In genomic region chr6:3162067-3162497, GRCh38 we compare ENCODE assay signal across 8 cellular contexts. TPM values are rescaled to one million over a fixed set of nuclear protein-coding genes. Genes with fewer than 3 reads are reported as not detected.
DNase-seq lines count a peak whose midpoint lies in the region; ATAC-seq and TF ChIP-seq lines count a peak whose summit lies in the region.

No MANE protein-coding gene starts in this region.

- H3K9ac ChIP-seq in mammary epithelial cell (ENCODE audit: insufficient read depth, low read length): no peak overlapping the region

- intact Hi-C loops in breast epithelium (cut with DNase I; ENCODE audit: low total_unique reads): no loop called here
- intact Hi-C loops in mammary epithelial cell (cut with micrococcal nuclease): loop anchor here (1.0 to 5.0 kb wide), 2 partner anchors 47 to 325 kb away; no protein-coding TSS in a partner anchor
- intact Hi-C loops in activated CD4-positive, alpha-beta memory T cell treated with anti-CD3 and anti-CD28 coated beads for 36 hours (cut with micrococcal nuclease): loop anchor here (2.0 kb wide), 3 partner anchors 15 to 67 kb away; no protein-coding TSS in a partner anchor
- intact Hi-C loops in upper lobe of right lung (cut with DNase I): no loop called here

- H3K27me3 ChIP-seq in breast epithelium: no peaks in the 10 kb centered on the region
- H3K27me3 ChIP-seq in mammary epithelial cell (ENCODE audit: insufficient read depth, low read length): no peaks in the 10 kb centered on the region
- no peaks in the 10 kb centered on the region for H3K27me3 ChIP-seq in kidney epithelial cell (ENCODE audit: control insufficient read depth, insufficient read depth, low read length)
- H3K27me3 ChIP-seq in upper lobe of right lung: no peaks in the 10 kb centered on the region

- CTCF ChIA-PET in mammary epithelial cell (lab: Charles Lee; ENCODE audit: low non-redundant PET): no interaction called here
- CTCF ChIA-PET in activated CD4-positive, alpha-beta memory T cell treated with anti-CD3 and anti-CD28 coated beads for 36 hours (lab: Charles Lee): interaction anchor here (0.8 to 1.4 kb wide), 4 partner anchors 43 to 97 kb away, joined by 3 to 8 read pairs (median 6); partner anchors contain the start of gene PSMG4

- peaks cover 9% of the 10 kb centered on the region for H3K9me3 Mint-ChIP-seq in activated CD4-positive, alpha-beta memory T cell treated with anti-CD3 and anti-CD28 coated beads for 36 hours

- TF ChIP-seq CTCF in breast epithelium (IDR thresholded peaks at IDR 0.05): no peak
- no peak for TF ChIP-seq CTCF in mammary epithelial cell (conservative IDR thresholded peaks at IDR 0.05 in 1 of 2, IDR thresholded peaks at IDR 0.05 in 1 of 2; ENCODE audit: extremely low read depth in 1 of 2, insufficient read depth in 1 of 2, low read depth in 1 of 2, low read length in 2 of 2)
- TF ChIP-seq CTCF in kidney epithelial cell (IDR thresholded peaks at IDR 0.05; ENCODE audit: insufficient read depth, low read length, poor library complexity, severe bottlenecking): no peak
- no peak for TF ChIP-seq CTCF in upper lobe of right lung (IDR thresholded peaks at IDR 0.05)

- H3K79me2 ChIP-seq in mammary epithelial cell (ENCODE audit: insufficient read depth, low read length): peaks cover 1% of the 10 kb centered on the region

- WGBS in mammary epithelial cell (ENCODE audit: low coverage, missing lambda C conversion rate): 79% methylated on average over 6 of the region's 7 CpGs

- TF ChIP-seq POLR2A in breast epithelium (IDR thresholded peaks at IDR 0.05): no peak

- peaks cover 0 to 4% of the 10 kb centered on the region in 2 donors for H3K4me1 ChIP-seq in breast epithelium
- H3K4me1 ChIP-seq in mammary epithelial cell (ENCODE audit: insufficient read depth, low read length): peaks cover 13% of the 10 kb centered on the region
- H3K4me1 ChIP-seq in upper lobe of right lung: peaks cover 14% of the 10 kb centered on the region

- H3K36me3 ChIP-seq in breast epithelium: no peaks in the 10 kb centered on the region
- no peaks in the 10 kb centered on the region for H3K36me3 ChIP-seq in mammary epithelial cell (ENCODE audit: insufficient read depth, low read length)
- no peaks in the 10 kb centered on the region for H3K36me3 ChIP-seq in kidney epithelial cell (ENCODE audit: control insufficient read depth, insufficient read depth, low read length)
- no peaks in the 10 kb centered on the region for H3K36me3 ChIP-seq in upper lobe of right lung

- no peak overlapping the region for H2AFZ ChIP-seq in mammary epithelial cell (ENCODE audit: low read depth, low read length)

- H3K4me3 ChIP-seq in breast epithelium: peak overlapping the region; percentile 76 to 93 (median 79)
- peak overlapping the region in 1 of 3 experiments; percentile 1 for H3K4me3 ChIP-seq in mammary epithelial cell (replicated peaks in 1 of 3; ENCODE audit: insufficient read depth in 1 of 3, low read depth in 2 of 3, low read length in 3 of 3)
- H3K4me3 ChIP-seq in kidney epithelial cell (ENCODE audit: low read depth, low read length): peak overlapping the region; percentile 57
- H3K4me3 ChIP-seq in upper lobe of right lung: peak overlapping the region; percentile 70

- POLR2A ChIA-PET in activated CD4-positive, alpha-beta memory T cell treated with anti-CD3 and anti-CD28 coated beads for 36 hours (lab: Charles Lee): interaction anchor here (0.9 to 1.3 kb wide), 2 partner anchors 47 to 90 kb away, joined by 4 to 10 read pairs; no protein-coding TSS in a partner anchor

- in situ Hi-C loops in mammary epithelial cell (cut with MboI; ENCODE audit: low sequenced_read_pairs in 2 of 2): no loop called here

- H3K27ac Mint-ChIP-seq in activated CD4-positive, alpha-beta memory T cell treated with anti-CD3 and anti-CD28 coated beads for 36 hours: no peak overlapping the region

- BruUV-seq in mammary epithelial cell (replicated peaks; lab: Mats Ljungman, UMichigan): no TSS peak

- H3K4me2 ChIP-seq in mammary epithelial cell (ENCODE audit: insufficient read depth, low read depth, low read length): no peak overlapping the region

- no peaks in the 10 kb centered on the region for H3K9me3 ChIP-seq in breast epithelium
- no peaks in the 10 kb centered on the region for H3K9me3 ChIP-seq in mammary epithelial cell (replicated peaks; ENCODE audit: insufficient read depth, low read length)
- H3K9me3 ChIP-seq in upper lobe of right lung: no peaks in the 10 kb centered on the region

- H3K27ac ChIP-seq in breast epithelium: peak overlapping the region; percentile 91 to 97
- no peak overlapping the region for H3K27ac ChIP-seq in mammary epithelial cell (ENCODE audit: insufficient read depth, low read depth, low read length)
- H3K27ac ChIP-seq in upper lobe of right lung: peak overlapping the region; percentile 86

- DNase-seq in breast epithelium (ENCODE audit: low spot score in 2 of 2): no peak
- no peak for DNase-seq in mammary epithelial cell
- no peak for DNase-seq in activated CD4-positive, alpha-beta memory T cell treated with anti-CD3 and anti-CD28 coated beads for 36 hours
- no peak for DNase-seq in kidney epithelial cell (ENCODE audit: low read depth)
- no peak for DNase-seq in upper lobe of right lung
- no peak for DNase-seq in NCI-H345 (lab: John Stamatoyannopoulos, UW)
- no peak for DNase-seq in GDM1 (lab: John Stamatoyannopoulos, UW)
- no peak for DNase-seq in OCI-M2 (lab: John Stamatoyannopoulos, UW; ENCODE audit: unreplicated experiment)

- no peak for ATAC-seq in upper lobe of right lung

- H4K20me1 ChIP-seq in mammary epithelial cell (ENCODE audit: insufficient read depth, low read length): no peaks in the 10 kb centered on the region

- peaks cover 5% of the 10 kb centered on the region for H3K27me3 Mint-ChIP-seq in activated CD4-positive, alpha-beta memory T cell treated with anti-CD3 and anti-CD28 coated beads for 36 hours

- H3K36me3 Mint-ChIP-seq in activated CD4-positive, alpha-beta memory T cell treated with anti-CD3 and anti-CD28 coated beads for 36 hours: peaks cover 2% of the 10 kb centered on the region

- peak overlapping the region; percentile 2 for H3K4me3 Mint-ChIP-seq in activated CD4-positive, alpha-beta memory T cell treated with anti-CD3 and anti-CD28 coated beads for 36 hours

- peaks cover 30% of the 10 kb centered on the region for H3K4me1 Mint-ChIP-seq in activated CD4-positive, alpha-beta memory T cell treated with anti-CD3 and anti-CD28 coated beads for 36 hours (ENCODE audit: low read depth)

- dilution Hi-C loops in mammary epithelial cell (cut with HindIII; ENCODE audit: low sequenced_read_pairs): no loop called here

RNA-seq across cellular contexts. Expression of gene TUBB2A, which starts 4.7 kb away (rescaled TPM):
- total RNA-seq in breast epithelium (10 to 100 TPM; 27.8 to 43.6 (median 36.0) TPM), mammary epithelial cell (100 to 1,000 TPM in 1 of 2 donors, 10 to 100 TPM in 1; 70.2 to 214 TPM), kidney epithelial cell (139 and 141 TPM in 2 replicates), upper lobe of right lung (15.4 TPM)
- 122 TPM for polyA plus RNA-seq in mammary epithelial cell
- 85.7 TPM for polyA minus RNA-seq in mammary epithelial cell
- total RNA-seq in activated CD4-positive, alpha-beta memory T cell treated with anti-CD3 and anti-CD28 coated beads for 36 hours: 1 to 10 TPM; 4.2 to 4.6 TPM

RNA-seq across cellular contexts. Expression of gene BPHL, which starts 43.6 kb away (rescaled TPM):
- total RNA-seq in breast epithelium: 10 to 100 TPM; 15.4 to 19.4 (median 19.3) TPM
- total RNA-seq in mammary epithelial cell: 10 to 100 TPM; 24.8 to 25.8 TPM
- polyA plus RNA-seq in mammary epithelial cell: 17.7 TPM
- not detected for polyA minus RNA-seq in mammary epithelial cell
- 10 to 100 TPM; 10.1 to 11.4 TPM for total RNA-seq in activated CD4-positive, alpha-beta memory T cell treated with anti-CD3 and anti-CD28 coated beads for 36 hours
- total RNA-seq in kidney epithelial cell: 26.6 and 29.1 TPM in 2 replicates
- 7.6 TPM for total RNA-seq in upper lobe of right lung

Comparison
In these comparisons a context has a peak if more than half of its experiments do, and no peak if none do; other contexts are left out.
1. intact Hi-C loops: an anchor here in mammary epithelial cell (1.0 to 5.0 kb wide) and activated CD4-positive, alpha-beta memory T cell treated with anti-CD3 and anti-CD28 coated beads for 36 hours (2.0 kb wide); none called in breast epithelium and upper lobe of right lung.